In the genomic region with DNA sequence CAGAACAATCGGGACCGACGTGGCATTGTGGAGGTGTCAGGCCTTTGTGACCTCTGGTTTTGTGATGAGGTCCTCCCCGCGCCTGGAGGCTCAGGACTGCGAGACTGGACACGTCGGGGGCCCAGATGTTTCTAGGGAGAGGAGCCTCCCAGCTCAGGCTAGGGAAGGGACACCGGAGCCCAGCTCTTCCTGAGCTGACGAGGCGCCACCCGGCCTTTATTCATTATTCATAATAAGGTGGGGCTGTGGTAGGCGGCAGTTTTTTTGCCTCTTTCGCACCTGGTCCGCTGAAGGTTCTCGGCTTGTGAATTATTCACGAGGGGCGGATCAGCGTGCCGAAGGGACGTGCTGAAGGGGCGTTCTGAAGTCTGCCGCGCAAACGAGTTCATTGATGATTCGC, we compare ENCODE assay signal across 8 cellular contexts. TPM values are rescaled to one million over a fixed set of nuclear protein-coding genes. Genes with fewer than 3 reads are reported as not detected.
DNase-seq lines count a peak whose midpoint lies in the region; TF ChIP-seq lines count a peak whose summit lies in the region.

No MANE protein-coding gene starts in this region.

- H3K36me3 ChIP-seq in mesodermal cell (ENCODE audit: control insufficient read depth, insufficient read depth, low read length), result peaks cover 10% of the 10 kb centered on the region

- H3K27ac ChIP-seq in C4-2B (peak overlapping the region; percentile 78), mesodermal cell (ENCODE audit: low read depth, low read length, severe bottlenecking) (no peak overlapping the region)

- TF ChIP-seq CTCF in C4-2B (conservative IDR thresholded peaks at IDR 0.05), result no peak
- no peak for TF ChIP-seq CTCF in cardiac fibroblast (IDR thresholded peaks at IDR 0.05; ENCODE audit: low read depth, low read length)

- DNase-seq in KBM-7 (peak; percentile 56), T-helper 22 cell (ENCODE audit: low read depth) (peak; percentile 35), cardiac fibroblast (ENCODE audit: low read depth in 2 of 2) (peak in 1 of 2 donors; percentile 16), amygdala (lab: John Stamatoyannopoulos, UW) (no peak), DMS114 treated with DMSO at 0.1 percent for 48 hours (lab: John Stamatoyannopoulos, UW; ENCODE audit: unreplicated experiment) (no peak)
- DNase-seq in stimulated activated naive CD4-positive, alpha-beta T cell (lab: John Stamatoyannopoulos, UW), result peak in 5 of 6 experiments; percentile 19 to 33 (median 25)

- H3K4me3 ChIP-seq in cardiac fibroblast (replicated peaks in 1 of 2; ENCODE audit: low read depth in 2 of 2, low read length in 2 of 2) (peak overlapping the region; percentile 57 to 64), mesodermal cell (ENCODE audit: extremely low read depth, insufficient read depth, low read length, poor library complexity, severe bottlenecking) (peak overlapping the region; percentile 54)

- WGBS in mesodermal cell (ENCODE audit: insufficient coverage in 2 of 2), 2 experiments, result 0 to 7% methylated on average over 3 of the region's 26 CpGs

- no peaks in the 10 kb centered on the region for H3K9me3 ChIP-seq in mesodermal cell (ENCODE audit: control insufficient read depth, low read length)

- in situ Hi-C loops in KBM-7 (cut with MboI; ENCODE audit: low pct_unique_long_range_greater_than_20kb, low sequenced_read_pairs), result no loop called here

- peaks cover 7% of the 10 kb centered on the region for H3K4me1 ChIP-seq in mesodermal cell (ENCODE audit: control insufficient read depth, insufficient read depth, low read length, poor library complexity, severe bottlenecking)

RNA-seq across cellular contexts. Expression of a gene that starts 2.3 kb away (rescaled TPM):
- polyA plus RNA-seq in mesodermal cell (2013, experiment 1 of 2), result 247 TPM
- polyA plus RNA-seq in mesodermal cell (2013, experiment 2 of 2), result 210 TPM

RNA-seq across cellular contexts. Expression of a gene that starts 27.1 kb away (rescaled TPM):
- 145 TPM for polyA plus RNA-seq in mesodermal cell (2013, experiment 1 of 2)
- 121 TPM for polyA plus RNA-seq in mesodermal cell (2013, experiment 2 of 2)

RNA-seq across cellular contexts. Expression of a gene that starts 41.5 kb away (rescaled TPM):
- 90.5 TPM for polyA plus RNA-seq in mesodermal cell (2013, experiment 1 of 2)
- 83.1 TPM for polyA plus RNA-seq in mesodermal cell (2013, experiment 2 of 2)

RNA-seq across cellular contexts. Expression of a gene that starts 46.3 kb away (rescaled TPM):
- 54.0 TPM for polyA plus RNA-seq in mesodermal cell (2013, experiment 1 of 2)
- polyA plus RNA-seq in mesodermal cell (2013, experiment 2 of 2), result 44.6 TPM

RNA-seq across cellular contexts. Expression of a gene that starts 46.8 kb away (rescaled TPM):
- 106 TPM for polyA plus RNA-seq in mesodermal cell (2013, experiment 1 of 2)
- 92.0 TPM for polyA plus RNA-seq in mesodermal cell (2013, experiment 2 of 2)

Comparison
In these comparisons a context has a peak if more than half of its experiments do, and no peak if none do; other contexts are left out.
1. DNase-seq: peak in KBM-7 (single experiment), T-helper 22 cell (single experiment) and stimulated activated naive CD4-positive, alpha-beta T cell (5 of 6); none in amygdala (0 of 56) and DMS114 treated with DMSO at 0.1 percent for 48 hours (single experiment).